ENCODE assay signal across 20 cellular contexts in the genomic region with DNA sequence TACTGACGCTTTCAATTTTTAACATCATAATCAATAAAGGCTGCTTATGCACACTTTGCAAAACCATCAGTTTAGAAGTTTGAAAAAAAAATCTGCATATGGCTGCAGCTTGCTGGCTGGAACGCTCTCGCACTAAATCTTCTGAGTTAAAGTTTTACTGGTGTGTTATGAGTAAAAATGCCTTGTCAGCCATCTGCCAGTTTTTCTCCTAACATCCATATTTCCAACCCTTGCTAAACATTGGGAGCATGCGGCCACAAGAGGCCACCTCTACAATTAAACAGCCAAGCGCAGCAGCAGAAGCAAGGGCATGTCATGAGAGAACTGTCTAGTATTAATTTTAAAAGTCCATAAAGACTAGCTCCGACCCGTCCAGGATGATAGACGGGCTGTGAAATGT.
DNase-seq lines count a peak whose midpoint lies in the region; ATAC-seq and TF ChIP-seq lines count a peak whose summit lies in the region.
"Had no signal": no experiment of that assay in that cellular context is flagged by ENCODE, and none has a peak within 500 bp of the region (broad histone marks: within the 10 kb centered on the region; RNA-seq: fewer than 3 reads in every experiment).

No MANE protein-coding gene starts in this region.

- POLR2A ChIA-PET in A673 (lab: Charles Lee; ENCODE audit: low non-redundant PET), result no interaction called here

- H3K27me3 ChIP-seq in A673 (replicated peaks; ENCODE audit: insufficient read depth, low read depth, low read length, poor library complexity) (no peaks in the 10 kb centered on the region), upper lobe of right lung (no peaks in the 10 kb centered on the region)
- H3K27me3 ChIP-seq: Peyer's patch had no signal

- intact Hi-C loops in A673 (cut with micrococcal nuclease; ENCODE audit: unreplicated experiment) (no loop called here), mucosa of descending colon (cut with DNase I, micrococcal nuclease) (no loop called here), Right ventricle myocardium superior (cut with DNase I) (no loop called here), upper lobe of right lung (cut with DNase I) (no loop called here)

- ATAC-seq in mucosa of descending colon (peak; percentile 24), Right ventricle myocardium superior (ENCODE audit: poor library complexity) (no peak), upper lobe of right lung (no peak)
- ATAC-seq: HepG2, Right ventricle myocardium inferior had no signal

- DNase-seq in A673 (ENCODE audit: low spot score) (no peak), fibroblast of villous mesenchyme (ENCODE audit: low read depth) (peak; percentile 38), mucosa of descending colon (no peak), Right ventricle myocardium superior (no peak), dermis blood vessel endothelial cell (no peak), nucleus accumbens (lab: John Stamatoyannopoulos, UW) (no peak), upper lobe of right lung (no peak)
- DNase-seq: AML-193, Caco-2, DMS153, HFFc6, NCI-H1048, NCI-H146, NCI-H2081, NCI-H510A treated with DMSO at 0.1 percent for 48 hours, Peyer's patch had no signal

- CTCF ChIA-PET in A673 (lab: Charles Lee), result no interaction called here

- TF ChIP-seq CTCF in A673 (conservative IDR thresholded peaks at IDR 0.05; ENCODE audit: low read depth, low read length) (no peak), VCaP (conservative IDR thresholded peaks at IDR 0.05) (no peak), fibroblast of villous mesenchyme (IDR thresholded peaks at IDR 0.05; ENCODE audit: insufficient read depth, low read depth, low read length) (peak; percentile 9), mucosa of descending colon (IDR thresholded peaks at IDR 0.05) (no peak), upper lobe of right lung (IDR thresholded peaks at IDR 0.05) (no peak)

- no peaks in the 10 kb centered on the region for H3K36me3 ChIP-seq in A673 (ENCODE audit: insufficient read depth, low read length, poor library complexity, severe bottlenecking)
- H3K36me3 ChIP-seq in mucosa of descending colon (ENCODE audit: low read depth), result no peaks in the 10 kb centered on the region
- H3K36me3 ChIP-seq in upper lobe of right lung, result no peaks in the 10 kb centered on the region
- H3K36me3 ChIP-seq: Peyer's patch had no signal

- peak overlapping the region; percentile 47 for H3K27ac ChIP-seq in A673 (ENCODE audit: low read depth, low read length, poor library complexity, severe bottlenecking)
- H3K27ac ChIP-seq in VCaP, result peak overlapping the region; percentile 40
- H3K27ac ChIP-seq in upper lobe of right lung, result no peak overlapping the region
- H3K27ac ChIP-seq: KMS-11, Peyer's patch had no signal

- H3K4me3 ChIP-seq in A673 (ENCODE audit: low read depth, low read length, poor library complexity, severe bottlenecking) (no peak overlapping the region), fibroblast of villous mesenchyme (ENCODE audit: low read depth, low read length) (no peak overlapping the region), mucosa of descending colon (no peak overlapping the region), upper lobe of right lung (no peak overlapping the region)
- H3K4me3 ChIP-seq: Peyer's patch had no signal

- H3K9me3 ChIP-seq in A673 (ENCODE audit: low read depth, low read length, poor library complexity, severe bottlenecking), result no peaks in the 10 kb centered on the region
- H3K9me3 ChIP-seq in mucosa of descending colon, result no peaks in the 10 kb centered on the region
- no peaks in the 10 kb centered on the region for H3K9me3 ChIP-seq in upper lobe of right lung
- H3K9me3 ChIP-seq: Caco-2, Peyer's patch had no signal

- no TSS peak for BruUV-seq in A673 (replicated peaks; lab: Mats Ljungman, UMichigan)

- H3K4me1 ChIP-seq in A673 (ENCODE audit: insufficient read depth, low read length, poor library complexity, severe bottlenecking), result peaks cover 31% of the 10 kb centered on the region
- peaks cover 6% of the 10 kb centered on the region for H3K4me1 ChIP-seq in mucosa of descending colon (ENCODE audit: low read depth)
- H3K4me1 ChIP-seq in upper lobe of right lung, result no peaks in the 10 kb centered on the region
- H3K4me1 ChIP-seq: Caco-2, Peyer's patch had no signal
